14 cellular contexts compared by ENCODE assay signal in the genomic region with DNA sequence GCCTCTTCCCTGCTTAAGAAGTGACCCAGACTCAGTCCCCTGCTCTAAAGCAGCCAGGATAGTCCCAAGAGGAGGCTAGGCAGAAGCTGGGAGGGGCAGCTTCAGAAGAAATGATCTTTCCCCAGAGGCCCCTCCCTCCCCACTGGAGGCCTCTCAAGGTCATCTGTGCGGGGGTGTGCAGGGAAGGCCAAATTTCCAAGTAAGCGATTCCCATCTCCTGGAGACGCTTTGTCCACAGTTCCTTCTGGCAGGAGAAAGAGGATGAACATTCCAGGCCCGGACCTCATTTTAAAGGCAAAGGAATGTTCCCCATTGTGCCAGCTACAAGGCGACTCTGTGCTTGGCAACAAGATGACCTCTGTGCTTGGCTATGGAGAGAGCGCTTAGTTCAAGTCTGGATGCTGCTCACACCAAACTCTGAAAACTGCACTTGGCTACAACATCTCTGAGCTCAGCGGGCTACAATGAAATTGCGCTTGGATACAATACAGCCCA. TPM values are rescaled to one million over a fixed set of nuclear protein-coding genes. Genes with fewer than 3 reads are reported as not detected.
DNase-seq lines count a peak whose midpoint lies in the region; ATAC-seq and TF ChIP-seq lines count a peak whose summit lies in the region.
"Had no signal": no experiment of that assay in that cellular context is flagged by ENCODE, and none has a peak within 500 bp of the region (broad histone marks: within the 10 kb centered on the region; RNA-seq: fewer than 3 reads in every experiment).

No MANE protein-coding gene starts in this region.

- H3K4me3 ChIP-seq in Peyer's patch (no peak overlapping the region), H7 (ENCODE audit: insufficient read depth, low read depth, low read length) (no peak overlapping the region)
- H3K4me3 ChIP-seq: smooth muscle cell had no signal

- H3K27me3 ChIP-seq in Peyer's patch (no peaks in the 10 kb centered on the region), H7 (ENCODE audit: control insufficient read depth, insufficient read depth, low read length) (no peaks in the 10 kb centered on the region)

- TF ChIP-seq CTCF in Peyer's patch (IDR thresholded peaks at IDR 0.05): no peak

- intact Hi-C loops in Right ventricle myocardium inferior (cut with DNase I): no loop called here
- intact Hi-C loops in cardiac septum (cut with DNase I): loop anchor here (2.0 kb wide), 1 partner anchor 42 kb away; no protein-coding TSS in a partner anchor

- no peaks in the 10 kb centered on the region for H3K36me3 ChIP-seq in Peyer's patch
- no peaks in the 10 kb centered on the region for H3K36me3 ChIP-seq in H7 (replicated peaks; ENCODE audit: control insufficient read depth, insufficient read depth, low read length)

- H3K9me3 ChIP-seq in Peyer's patch: no peaks in the 10 kb centered on the region

- peak; percentile 91 for ATAC-seq in Right ventricle myocardium inferior

- H3K4me1 ChIP-seq in Peyer's patch: no peaks in the 10 kb centered on the region

- DNase-seq in Right ventricle myocardium inferior (ENCODE audit: missing footprints) (no peak), cardiac septum (ENCODE audit: low spot score) (no peak), globus pallidus (ENCODE audit: low spot score) (peak; percentile 79), occipital lobe (lab: John Stamatoyannopoulos, UW) (peak; percentile 22), Peyer's patch (no peak), NCI-H2171 treated with DMSO at 0.1 percent for 48 hours (lab: John Stamatoyannopoulos, UW) (no peak), H7 (no peak), NCI-H2171 (lab: John Stamatoyannopoulos, UW) (no peak)
- DNase-seq: activated naive CD8-positive, alpha-beta T cell treated with anti-CD3 and anti-CD28 coated beads, Interleukin-2, amount 10 ng/mL, durations not matched to agents 7 days and 5 days; EL; NCI-H1417 treated with DMSO at 0.1 percent for 48 hours had no signal

- H3K27ac ChIP-seq in Peyer's patch: no peak overlapping the region
- H3K27ac ChIP-seq: epithelial cell of prostate had no signal

- TF ChIP-seq POLR2A in Peyer's patch (IDR thresholded peaks at IDR 0.05): no peak

RNA-seq across cellular contexts. Expression of a gene that starts 23.5 kb away (rescaled TPM):
- total RNA-seq in Right ventricle myocardium inferior (10.4 TPM), cardiac septum (8.9 TPM), occipital lobe (1.2 TPM), Peyer's patch (1 to 10 TPM; 1.2 to 9.1 (median 4.1) TPM)
- 0.62 and 1.4 TPM in 2 replicates for total RNA-seq in H7 (2014; rRNA removed; shearing (Covaris generic))

RNA-seq across cellular contexts. Expression of a gene that starts 26.4 kb away (rescaled TPM):
- total RNA-seq in Right ventricle myocardium inferior (not detected), cardiac septum (not detected), occipital lobe (not detected), Peyer's patch (not detected)
- total RNA-seq in H7 (2014; rRNA removed; shearing (Covaris generic)): not detected in 2 replicates
- total RNA-seq: activated naive CD8-positive, alpha-beta T cell treated with anti-CD3 and anti-CD28 coated beads, Interleukin-2, amount 10 ng/mL, durations not matched to agents 7 days and 5 days; smooth muscle cell; T-helper 1 cell treated with Interleukin-12 subunit alpha and Interleukin-12 subunit beta and Interleukin-4 antibody, amounts not matched to agents 30 ng/mL and 1 ng/mL, for 36 hours had no signal

RNA-seq across cellular contexts. Expression of a gene that starts 50.5 kb away (rescaled TPM):
- total RNA-seq in Right ventricle myocardium inferior: 2.2 TPM
- total RNA-seq in cardiac septum: 4.1 TPM
- total RNA-seq in occipital lobe: 121 TPM
- total RNA-seq in Peyer's patch: 1 to 10 TPM in 3 of 4 donors, not detected in 1; 1.1 to 5.3 (median 2.1) TPM
- 40.0 and 63.4 TPM in 2 replicates for total RNA-seq in H7 (2014; rRNA removed; shearing (Covaris generic))

Comparison
In these comparisons a context has a peak if more than half of its experiments do, and no peak if none do; other contexts are left out.
1. DNase-seq: peak in globus pallidus (single experiment) and occipital lobe (single experiment); none in Right ventricle myocardium inferior (single experiment), cardiac septum (single experiment), Peyer's patch (0 of 3), NCI-H2171 treated with DMSO at 0.1 percent for 48 hours (single experiment), H7 (single experiment) and NCI-H2171 (single experiment).